Comparison of ENCODE assay signal across 11 cellular contexts in genomic region chr2:134410831-134411231, GRCh38.
DNase-seq lines count a peak whose midpoint lies in the region; ATAC-seq and TF ChIP-seq lines count a peak whose summit lies in the region.
"Had no signal": no experiment of that assay in that cellular context is flagged by ENCODE, and none has a peak within 500 bp of the region (broad histone marks: within the 10 kb centered on the region; RNA-seq: fewer than 3 reads in every experiment).

No MANE protein-coding gene starts in this region.

- ATAC-seq in HG02981 (IDR thresholded peaks at IDR 0.05; ENCODE audit: unreplicated experiment) (no peak), HG03354 (IDR thresholded peaks at IDR 0.05; ENCODE audit: poor library complexity, severe bottlenecking, unreplicated experiment) (no peak), GM21528 (IDR thresholded peaks at IDR 0.05; ENCODE audit: low FRiP score, unreplicated experiment) (no peak)

- peak; percentile 32 for DNase-seq in CMK (ENCODE audit: low read depth)
- DNase-seq in SJCRH30, result no peak
- peak; percentile 76 for DNase-seq in fibroblast of the aortic adventitia (ENCODE audit: low read depth)
- DNase-seq in osteoblast (ENCODE audit: insufficient read length, low spot score, missing footprints), result no peak
- DNase-seq in GM13977 (ENCODE audit: low spot score), result no peak
- DNase-seq: activated T-cell treated with anti-CD3 and anti-CD28 coated beads, Interleukin-2, amount 50 U/mL, for 24 hours had no signal

- H3K4me2 ChIP-seq in osteoblast (ENCODE audit: insufficient read depth, low read length), result peak overlapping the region; percentile 24
- H3K4me2 ChIP-seq: hepatocyte had no signal

- peaks cover 8% of the 10 kb centered on the region; the same call in 1 of the 2 replicates for H3K36me3 ChIP-seq in SJCRH30
- no peaks in the 10 kb centered on the region for H3K36me3 ChIP-seq in osteoblast (ENCODE audit: insufficient read depth, low read length)

- H3K27ac ChIP-seq in SJCRH30 (0 out of 2 replicates have a peak overlapping the region, but pooled peaks have one; percentile 59), osteoblast (ENCODE audit: low read depth, low read length) (peak overlapping the region; percentile 47)
- H3K27ac ChIP-seq: coronary artery, hepatocyte had no signal

- TF ChIP-seq CTCF in fibroblast of the aortic adventitia (IDR thresholded peaks at IDR 0.05; ENCODE audit: insufficient read depth, low read length), result no peak
- TF ChIP-seq CTCF in osteoblast (IDR thresholded peaks at IDR 0.05; ENCODE audit: extremely low read depth, low read depth, low read length), result no peak
- no peak for TF ChIP-seq CTCF in GM13977 (IDR thresholded peaks at IDR 0.05; ENCODE audit: extremely low read depth, insufficient read depth, missing control alignments)

- no peaks in the 10 kb centered on the region for H3K9me3 ChIP-seq in SJCRH30 (replicated peaks)
- H3K9me3 ChIP-seq in osteoblast (ENCODE audit: low read depth, low read length), result no peaks in the 10 kb centered on the region

- H4K20me1 ChIP-seq in osteoblast (ENCODE audit: insufficient read depth, low read length), result no peaks in the 10 kb centered on the region

- H3K79me2 ChIP-seq in osteoblast (ENCODE audit: insufficient read depth, low read length), result no peaks in the 10 kb centered on the region
- H3K79me2 ChIP-seq: hepatocyte had no signal

- H2AFZ ChIP-seq in osteoblast (ENCODE audit: low read length), result peak overlapping the region; percentile 44
- H2AFZ ChIP-seq: hepatocyte had no signal

- H3K27me3 ChIP-seq in SJCRH30 (no peaks in the 10 kb centered on the region), osteoblast (ENCODE audit: insufficient read depth, low read length) (no peaks in the 10 kb centered on the region)
- H3K27me3 ChIP-seq: hepatocyte had no signal

- no peak overlapping the region for H3K4me3 ChIP-seq in SJCRH30
- H3K4me3 ChIP-seq in fibroblast of the aortic adventitia (ENCODE audit: low read depth, low read length), result no peak overlapping the region
- no peak overlapping the region for H3K4me3 ChIP-seq in osteoblast (ENCODE audit: insufficient read depth, low read length)
- H3K4me3 ChIP-seq: coronary artery, hepatocyte had no signal

- H3K4me1 ChIP-seq in SJCRH30, result peaks cover 28% of the 10 kb centered on the region
- peaks cover 55% of the 10 kb centered on the region for H3K4me1 ChIP-seq in osteoblast (ENCODE audit: insufficient read depth, low read length)

- in situ Hi-C loops in GM13977 (cut with MboI; ENCODE audit: low pct_unique_long_range_greater_than_20kb, low sequenced_read_pairs, unreplicated experiment), result loop anchor here (10.0 to 25.0 kb wide), 3 partner anchors 174 to 449 kb away; no protein-coding TSS in a partner anchor

Comparison
In these comparisons a context has a peak if more than half of its experiments do, and no peak if none do; other contexts are left out.
1. DNase-seq: peak in CMK (single experiment) and fibroblast of the aortic adventitia (single experiment); none in SJCRH30 (0 of 2), osteoblast (single experiment) and GM13977 (single experiment).